ENCODE assay signal across 1 cellular context in genomic region chr2:135755573-135755972, GRCh38.
TF ChIP-seq lines count a peak whose summit lies in the region.

No MANE protein-coding gene starts in this region.

TF ChIP-seq in GM23338, 12 proteins besides CTCF, POLR2A, EP300 and RAD21 (continued from another document):
- TF ChIP-seq ZNF462 (CRISPR knock-in tag; IDR thresholded peaks at IDR 0.05): no peak
- no peak for TF ChIP-seq JUNB (IDR thresholded peaks at IDR 0.05; ENCODE audit: unreplicated experiment)
- TF ChIP-seq REST (IDR thresholded peaks at IDR 0.05; ENCODE audit: unreplicated experiment): no peak
- no peak for TF ChIP-seq ZNF114 (CRISPR knock-in tag; IDR thresholded peaks at IDR 0.05)
- TF ChIP-seq ETS1 (IDR thresholded peaks at IDR 0.05): no peak
- no peak for TF ChIP-seq CREB1 (CRISPR knock-in tag; IDR thresholded peaks at IDR 0.05; ENCODE audit: low read depth)
